Comparison of ENCODE assay signal across 13 cellular contexts in the genomic region with DNA sequence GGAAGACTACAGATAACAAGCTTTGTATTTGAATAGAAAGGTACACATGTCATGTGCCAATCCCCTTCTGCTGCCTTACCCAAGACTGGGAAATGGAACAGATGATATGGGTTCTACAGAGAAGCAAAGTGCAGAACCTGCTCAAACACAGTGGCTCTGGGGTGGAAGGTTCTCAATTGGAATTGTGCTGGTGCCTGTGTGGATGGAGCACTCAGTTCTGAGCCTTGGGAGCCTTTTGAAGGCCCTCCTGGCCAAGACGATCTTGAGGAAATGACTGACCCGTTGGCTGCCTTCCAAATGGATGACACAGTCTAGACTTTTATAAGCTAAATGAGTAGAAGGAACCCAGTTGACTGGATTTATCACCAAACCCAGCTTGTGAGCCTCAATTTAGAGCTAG. TPM values are rescaled to one million over a fixed set of nuclear protein-coding genes. Genes with fewer than 3 reads are reported as not detected.
DNase-seq lines count a peak whose midpoint lies in the region; ATAC-seq, FAIRE-seq and TF ChIP-seq lines count a peak whose summit lies in the region.
"Had no signal": no experiment of that assay in that cellular context is flagged by ENCODE, and none has a peak within 500 bp of the region (broad histone marks: within the 10 kb centered on the region; RNA-seq: fewer than 3 reads in every experiment).

No MANE protein-coding gene starts in this region.

- no peak overlapping the region for H3K9ac ChIP-seq in endothelial cell of umbilical vein (replicated peaks; ENCODE audit: extremely low read depth, insufficient read depth, low read length)

- dilution Hi-C loops in endothelial cell of umbilical vein (cut with MboI; ENCODE audit: extremely low pct_ligation_motif_present, low sequenced_read_pairs), result no loop called here

- TF ChIP-seq CTCF in NB4 (IDR thresholded peaks at IDR 0.05; ENCODE audit: low read depth, low read length) (no peak), endothelial cell of umbilical vein (IDR thresholded peaks at IDR 0.05; ENCODE audit: extremely low read depth in 1 of 2, insufficient read depth in 1 of 2, low read depth in 1 of 2, low read length in 2 of 2) (no peak), pancreas (IDR thresholded peaks at IDR 0.05) (no peak), left lung (IDR thresholded peaks at IDR 0.05) (no peak)

- no peaks in the 10 kb centered on the region for H3K9me3 ChIP-seq in endothelial cell of umbilical vein (replicated peaks; ENCODE audit: control insufficient read depth, insufficient read depth, low read length)
- H3K9me3 ChIP-seq in pancreas, result no peaks in the 10 kb centered on the region
- H3K9me3 ChIP-seq in left lung, result no peaks in the 10 kb centered on the region

- DNase-seq in DMS 273 (lab: John Stamatoyannopoulos, UW; ENCODE audit: unreplicated experiment), result peak; percentile 17
- no peak for DNase-seq in DMS 273 treated with DMSO at 0.1 percent for 48 hours (lab: John Stamatoyannopoulos, UW)
- peak; percentile 29 for DNase-seq in NB4 (ENCODE audit: low read depth)
- peak; percentile 69 for DNase-seq in endothelial cell of umbilical vein (ENCODE audit: low read depth, low spot score)
- DNase-seq in pancreas, result peak in 4 of 6 donors; percentile 57 to 81 (median 74)
- DNase-seq in activated naive CD8-positive, alpha-beta T cell treated with anti-CD3 and anti-CD28 coated beads, Interleukin-2, amount 50 U/mL, for 24 hours, result no peak
- no peak for DNase-seq in retina
- DNase-seq in left lung, result no peak
- DNase-seq: hypothalamus, mesendoderm, NCI-H2081, T-helper 1 cell had no signal

- no peaks in the 10 kb centered on the region for H3K9me3 Mint-ChIP-seq in activated naive CD8-positive, alpha-beta T cell treated with anti-CD3 and anti-CD28 coated beads, Interleukin-2, amount 50 U/mL, for 24 hours

- 13 to 24% methylated on average over 2 of the region's 2 CpGs for WGBS in pancreas, 2 donors

- no peaks in the 10 kb centered on the region for H3K9me1 ChIP-seq in endothelial cell of umbilical vein (replicated peaks; ENCODE audit: control insufficient read depth, extremely low read depth, insufficient read depth, low read length)

- no peak overlapping the region for H3K27ac Mint-ChIP-seq in activated naive CD8-positive, alpha-beta T cell treated with anti-CD3 and anti-CD28 coated beads, Interleukin-2, amount 50 U/mL, for 24 hours

- no peak overlapping the region for H3K4me3 Mint-ChIP-seq in activated naive CD8-positive, alpha-beta T cell treated with anti-CD3 and anti-CD28 coated beads, Interleukin-2, amount 50 U/mL, for 24 hours

- no peaks in the 10 kb centered on the region for H3K79me2 ChIP-seq in endothelial cell of umbilical vein (ENCODE audit: control insufficient read depth, insufficient read depth, low read length)

- intact Hi-C loops in endothelial cell of umbilical vein (cut with micrococcal nuclease), result no loop called here
- intact Hi-C loops in pancreas (cut with DNase I), result no loop called here
- intact Hi-C loops in left lung (cut with DNase I), result no loop called here

- H3K4me3 ChIP-seq in NB4 (ENCODE audit: low read depth, low read length), result no peak overlapping the region
- H3K4me3 ChIP-seq in endothelial cell of umbilical vein (replicated peaks in 1 of 3; ENCODE audit: insufficient read depth in 1 of 3, low read depth in 1 of 3, low read length in 3 of 3), result no peak overlapping the region
- no peak overlapping the region for H3K4me3 ChIP-seq in pancreas
- no peak overlapping the region for H3K4me3 ChIP-seq in left lung

- no TSS peak for BruUV-seq in endothelial cell of umbilical vein (replicated peaks; lab: Mats Ljungman, UMichigan)

- H3K4me2 ChIP-seq in endothelial cell of umbilical vein (ENCODE audit: insufficient read depth, low read length), result no peak overlapping the region

- ATAC-seq in pancreas, result peak; percentile 36 to 59 (median 41)
- no peak for ATAC-seq in activated naive CD8-positive, alpha-beta T cell treated with anti-CD3 and anti-CD28 coated beads, Interleukin-2, amount 50 U/mL, for 24 hours
- no peak for ATAC-seq in left lung

- no peak for TF ChIP-seq POLR2A in NB4 (IDR thresholded peaks at IDR 0.05; ENCODE audit: extremely low read depth, insufficient read length)
- TF ChIP-seq POLR2A in endothelial cell of umbilical vein (IDR thresholded peaks at IDR 0.05; ENCODE audit: low read depth, low read length), result no peak

- H3K27me3 ChIP-seq in endothelial cell of umbilical vein (ENCODE audit: control insufficient read depth in 2 of 2, insufficient read depth in 2 of 2, low read length in 2 of 2) (no peaks in the 10 kb centered on the region), pancreas (no peaks in the 10 kb centered on the region), left lung (no peaks in the 10 kb centered on the region)

- POLR2A ChIA-PET in endothelial cell of umbilical vein (lab: Charles Lee), result no interaction called here

- H3K4me1 Mint-ChIP-seq in activated naive CD8-positive, alpha-beta T cell treated with anti-CD3 and anti-CD28 coated beads, Interleukin-2, amount 50 U/mL, for 24 hours, result peaks cover 2% of the 10 kb centered on the region

- H3K4me1 ChIP-seq in endothelial cell of umbilical vein (ENCODE audit: control insufficient read depth, extremely low read depth, insufficient read depth, low read length) (peaks cover 5% of the 10 kb centered on the region), pancreas (peaks cover 20 to 53% (median 30%) of the 10 kb centered on the region in 3 donors), left lung (no peaks in the 10 kb centered on the region)

- no peaks in the 10 kb centered on the region for H4K20me1 ChIP-seq in endothelial cell of umbilical vein (replicated peaks; ENCODE audit: control insufficient read depth, extremely low read depth, insufficient read depth, low read length)

- H3K36me3 ChIP-seq in endothelial cell of umbilical vein (ENCODE audit: control insufficient read depth in 2 of 2, extremely low read depth in 1 of 2, insufficient read depth in 2 of 2, low read length in 2 of 2), result no peaks in the 10 kb centered on the region
- H3K36me3 ChIP-seq in pancreas, result no peaks in the 10 kb centered on the region
- no peaks in the 10 kb centered on the region for H3K36me3 ChIP-seq in left lung

- peak; percentile 88 for FAIRE-seq in endothelial cell of umbilical vein (lab: Jason Lieb, UNC)
- no peak for FAIRE-seq in pancreas (lab: Jason Lieb, UNC)

- H3K27me3 Mint-ChIP-seq in activated naive CD8-positive, alpha-beta T cell treated with anti-CD3 and anti-CD28 coated beads, Interleukin-2, amount 50 U/mL, for 24 hours, result peaks cover 4% of the 10 kb centered on the region

- peak overlapping the region; percentile 28 for H2AFZ ChIP-seq in endothelial cell of umbilical vein (ENCODE audit: low read depth, low read length)

- no peaks in the 10 kb centered on the region for H3K36me3 Mint-ChIP-seq in activated naive CD8-positive, alpha-beta T cell treated with anti-CD3 and anti-CD28 coated beads, Interleukin-2, amount 50 U/mL, for 24 hours (ENCODE audit: low read depth)

- CTCF ChIA-PET in endothelial cell of umbilical vein (lab: Charles Lee), result interaction anchor here (1.3 to 2.8 kb wide), 4 partner anchors 8 to 53 kb away, joined by 3 to 16 read pairs (median 7); no protein-coding TSS in a partner anchor

- no peak overlapping the region for H3K27ac ChIP-seq in endothelial cell of umbilical vein (ENCODE audit: insufficient read depth, low read depth, low read length)
- H3K27ac ChIP-seq in pancreas, result peak overlapping the region in 3 of 4 donors; percentile 29 to 82 (median 77)
- no peak overlapping the region for H3K27ac ChIP-seq in left lung
- H3K27ac ChIP-seq: 22Rv1 had no signal

TF ChIP-seq in endothelial cell of umbilical vein, 7 proteins besides CTCF, POLR2A, EP300 and RAD21:
- TF ChIP-seq FOS (IDR thresholded peaks at IDR 0.05; ENCODE audit: borderline replicate concordance, insufficient read depth, low read length) (peak; percentile 68), GATA2 (IDR thresholded peaks at IDR 0.05; ENCODE audit: insufficient read depth, insufficient read length, low read depth, low read length) (no peak), POLR2AphosphoS5 (IDR thresholded peaks at IDR 0.05; ENCODE audit: insufficient read depth, low read depth, low read length) (no peak), EZH2 (IDR thresholded peaks at IDR 0.05; ENCODE audit: borderline replicate concordance, low read depth, low read length, severe bottlenecking) (no peak), MYC (IDR thresholded peaks at IDR 0.05; ENCODE audit: low read depth, low read length) (no peak), JUN (IDR thresholded peaks at IDR 0.05; ENCODE audit: borderline replicate concordance, insufficient read depth, insufficient read length, low read depth) (peak; percentile 26)
- TF ChIP-seq, protein P1, sequence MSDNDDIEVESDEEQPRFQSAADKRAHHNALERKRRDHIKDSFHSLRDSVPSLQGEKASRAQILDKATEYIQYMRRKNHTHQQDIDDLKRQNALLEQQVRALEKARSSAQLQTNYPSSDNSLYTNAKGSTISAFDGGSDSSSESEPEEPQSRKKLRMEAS (IDR thresholded peaks at IDR 0.05; ENCODE audit: insufficient read depth, insufficient read length), result no peak

RNA-seq across cellular contexts. Expression of gene PRSS3, which starts 4.2 kb away (rescaled TPM):
- total RNA-seq in endothelial cell of umbilical vein (4.4 and 10.7 TPM in 2 replicates), pancreas (1,000 to 10,000 TPM in 3 of 6 donors, 100 to 1,000 TPM in 3; 341 to 5,218 (median 1,762) TPM), left lung (under 1 TPM in 1 of 2 donors, not detected in 1; 0.34 TPM)
- polyA plus RNA-seq in endothelial cell of umbilical vein (3.7 and 4.6 TPM in 2 replicates), pancreas (1,000 to 10,000 TPM in 1 of 2 donors, 100 to 1,000 TPM in 1; 986 to 1,801 TPM)
- polyA plus RNA-seq in endothelial cell of umbilical vein (2011; cell fraction: cytosol; rRNA removed), result 4.1 and 4.6 TPM in 2 replicates
- 2.1 and 3.0 TPM in 2 replicates for polyA plus RNA-seq in endothelial cell of umbilical vein (2011; cell fraction: nucleus; rRNA removed)
- 36.4 and 82.2 TPM in 2 replicates for polyA plus RNA-seq in endothelial cell of umbilical vein (2012)
- 1.4 and 2.4 TPM in 2 replicates for polyA minus RNA-seq in endothelial cell of umbilical vein
- not detected for polyA minus RNA-seq in endothelial cell of umbilical vein (2011; cell fraction: cytosol; rRNA and poly(A)+ RNA removed)
- polyA minus RNA-seq in endothelial cell of umbilical vein (2011; cell fraction: nucleus; rRNA and poly(A)+ RNA removed), result 1.0 TPM in 1 of 2 replicates, not detected in the other

RNA-seq across cellular contexts. Expression of gene UBE2R2, which starts 25.8 kb away (rescaled TPM):
- total RNA-seq in endothelial cell of umbilical vein, result 51.5 and 54.3 TPM in 2 replicates
- polyA plus RNA-seq in endothelial cell of umbilical vein, result 18.8 and 23.9 TPM in 2 replicates
- polyA plus RNA-seq in endothelial cell of umbilical vein (2011; cell fraction: cytosol; rRNA removed), result 35.7 and 37.3 TPM in 2 replicates
- 23.5 and 27.5 TPM in 2 replicates for polyA plus RNA-seq in endothelial cell of umbilical vein (2011; cell fraction: nucleus; rRNA removed)
- polyA plus RNA-seq in endothelial cell of umbilical vein (2012), result 62.1 and 66.1 TPM in 2 replicates
- polyA minus RNA-seq in endothelial cell of umbilical vein, result 36.0 and 37.6 TPM in 2 replicates
- 15.0 TPM for polyA minus RNA-seq in endothelial cell of umbilical vein (2011; cell fraction: cytosol; rRNA and poly(A)+ RNA removed)
- polyA minus RNA-seq in endothelial cell of umbilical vein (2011; cell fraction: nucleus; rRNA and poly(A)+ RNA removed), result 25.0 and 30.4 TPM in 2 replicates
- 10 to 100 TPM; 33.1 to 44.8 (median 36.2) TPM for total RNA-seq in pancreas
- polyA plus RNA-seq in pancreas, result 10 to 100 TPM; 13.3 to 16.6 TPM
- total RNA-seq in left lung, result 10 to 100 TPM; 34.0 to 37.5 TPM

Comparison
In these comparisons a context has a peak if more than half of its experiments do, and no peak if none do; other contexts are left out.
1. DNase-seq: peak in DMS 273 (single experiment), NB4 (single experiment), endothelial cell of umbilical vein (single experiment) and pancreas (4 of 6); none in DMS 273 treated with DMSO at 0.1 percent for 48 hours (single experiment), activated naive CD8-positive, alpha-beta T cell treated with anti-CD3 and anti-CD28 coated beads, Interleukin-2, amount 50 U/mL, for 24 hours (single experiment), retina (single experiment) and left lung (0 of 2).
2. H3K27ac ChIP-seq: peak in pancreas (3 of 4); none in endothelial cell of umbilical vein (single experiment) and left lung (0 of 2).
3. ATAC-seq: peak in pancreas (4 of 4); none in activated naive CD8-positive, alpha-beta T cell treated with anti-CD3 and anti-CD28 coated beads, Interleukin-2, amount 50 U/mL, for 24 hours (single experiment) and left lung (single experiment).
4. RNA of gene PRSS3, which starts 4.2 kb away (total RNA-seq): 341 to 5,218 TPM in pancreas; 4.4 to 10.7 TPM in endothelial cell of umbilical vein and 0.34 TPM in left lung; every median in the first group is over 10 times any median in the second.